ENCODE assay signal across 12 cellular contexts in the genomic region with DNA sequence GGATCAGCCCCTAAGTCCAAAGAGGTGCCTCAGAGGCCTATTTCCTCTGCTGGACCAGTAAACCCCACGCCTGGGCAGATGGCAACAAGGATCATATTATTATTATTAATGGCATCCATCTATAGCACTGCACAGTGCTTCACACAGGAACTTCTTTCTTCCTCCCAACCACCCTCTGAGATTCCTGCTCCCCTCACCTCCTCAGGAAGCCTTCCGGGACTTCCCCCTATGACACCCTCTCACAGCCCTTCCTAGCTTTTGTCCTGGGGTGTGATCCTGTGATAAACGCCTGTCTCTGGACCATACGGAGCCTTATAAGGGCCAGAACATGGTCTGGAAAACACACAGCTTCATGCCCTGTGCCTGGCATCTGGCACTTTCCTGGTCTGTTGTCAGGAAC. TPM values are rescaled to one million over a fixed set of nuclear protein-coding genes. Genes with fewer than 3 reads are reported as not detected.
A peak's percentile ranks its signal among the peaks of the same experiment; 100 is the strongest.
DNase-seq lines count a peak whose midpoint lies in the region; ATAC-seq, FAIRE-seq and TF ChIP-seq lines count a peak whose summit lies in the region.
"Had no signal": no experiment of that assay in that cellular context is flagged by ENCODE, and none has a peak within 500 bp of the region (broad histone marks: within the 10 kb centered on the region; RNA-seq: fewer than 3 reads in every experiment).

No MANE protein-coding gene starts in this region.

- in situ Hi-C loops in Panc1 (cut with HindIII; ENCODE audit: low pct_unique_long_range_greater_than_20kb, low sequenced_read_pairs), result no loop called here

- FAIRE-seq in pancreas (lab: Jason Lieb, UNC), result no peak
- FAIRE-seq: kidney, RCC 7860 had no signal

- TF ChIP-seq CTCF in Panc1 (IDR thresholded peaks at IDR 0.05) (no peak), pancreas (IDR thresholded peaks at IDR 0.05) (no peak), lower leg skin (IDR thresholded peaks at IDR 0.05) (no peak)

- WGBS in pancreas, 2 donors, result 43 to 64% methylated on average over 4 of the region's 4 CpGs
- 84 to 89% methylated on average over 4 of the region's 4 CpGs for WGBS in lower leg skin, 2 donors

- peak overlapping the region; percentile 84 to 88 for H3K27ac Mint-ChIP-seq in effector memory CD8-positive, alpha-beta T cell

- BruUV-seq in Panc1 (replicated peaks; lab: Mats Ljungman, UMichigan), result no TSS peak

- H3K4me1 ChIP-seq in Panc1 (ENCODE audit: control insufficient read depth, insufficient read depth, low read length), result peaks cover 29% of the 10 kb centered on the region
- H3K4me1 ChIP-seq in pancreas, result peaks cover 5 to 35% (median 24%) of the 10 kb centered on the region in 3 donors
- H3K4me1 ChIP-seq: parathyroid adenoma had no signal

- H3K36me3 ChIP-seq in H7 (replicated peaks; ENCODE audit: control insufficient read depth, insufficient read depth, low read length) (peaks cover 2% of the 10 kb centered on the region), Panc1 (ENCODE audit: control insufficient read depth, insufficient read depth, low read length) (no peaks in the 10 kb centered on the region; the same call in 1 of the 2 replicates), pancreas (no peaks in the 10 kb centered on the region)

- peaks cover 20 to 22% of the 10 kb centered on the region in 2 donors for H3K4me1 Mint-ChIP-seq in effector memory CD8-positive, alpha-beta T cell (ENCODE audit: low read depth in 2 of 2)

- CTCF ChIA-PET in Panc1 (lab: Charles Lee), result interaction anchor here (0.5 to 0.6 kb wide), 2 partner anchors 72 to 411 kb away, joined by 4 to 8 read pairs; no protein-coding TSS in a partner anchor

- peaks cover 8% of the 10 kb centered on the region for H3K36me3 Mint-ChIP-seq in effector memory CD8-positive, alpha-beta T cell (ENCODE audit: insufficient read depth)

- no peak for ATAC-seq in Panc1
- no peak for ATAC-seq in effector memory CD8-positive, alpha-beta T cell (replicated peaks)
- ATAC-seq in pancreas, result no peak
- ATAC-seq in HG02642 (IDR thresholded peaks at IDR 0.05; ENCODE audit: poor library complexity, unreplicated experiment), result no peak

- H3K4me3 Mint-ChIP-seq in effector memory CD8-positive, alpha-beta T cell, result peak overlapping the region; percentile 84 to 85

- DNase-seq in H7 (no peak), Panc1 (ENCODE audit: low read depth, low spot score) (no peak), pancreas (no peak), lower leg skin (ENCODE audit: low spot score in 2 of 2) (no peak), SHP77 (lab: John Stamatoyannopoulos, UW) (no peak)
- no peak for DNase-seq in effector memory CD8-positive, alpha-beta T cell
- DNase-seq: DMS79 treated with DMSO at 0.1 percent for 48 hours had no signal

- POLR2A ChIA-PET in Panc1 (lab: Charles Lee), result interaction anchor here (0.7 kb wide), 1 partner anchor 29 kb away, joined by 3 read pairs; no protein-coding TSS in a partner anchor

- H3K4me3 ChIP-seq in H7 (ENCODE audit: insufficient read depth, low read depth, low read length), result 0 out of 2 replicates have a peak overlapping the region, but pooled peaks have one; percentile 16
- H3K4me3 ChIP-seq in Panc1 (ENCODE audit: low read depth in 2 of 2, low read length in 2 of 2), result no peak overlapping the region
- H3K4me3 ChIP-seq in pancreas, result peak overlapping the region in 3 of 4 donors; percentile 23 to 37 (median 37)
- no peak overlapping the region for H3K4me3 ChIP-seq in lower leg skin (ENCODE audit: low read depth, poor library complexity, severe bottlenecking)

- peaks cover 53% of the 10 kb centered on the region for H3K27me3 ChIP-seq in H7 (ENCODE audit: control insufficient read depth, insufficient read depth, low read length)
- no peaks in the 10 kb centered on the region for H3K27me3 ChIP-seq in Panc1 (ENCODE audit: control insufficient read depth, insufficient read depth, low read length)
- no peaks in the 10 kb centered on the region for H3K27me3 ChIP-seq in pancreas

- H3K9me3 ChIP-seq in Panc1 (ENCODE audit: control insufficient read depth, insufficient read depth, low read depth, low read length) (no peaks in the 10 kb centered on the region), pancreas (no peaks in the 10 kb centered on the region)

- H3K27me3 Mint-ChIP-seq in effector memory CD8-positive, alpha-beta T cell, result no peaks in the 10 kb centered on the region

- no peak for TF ChIP-seq POLR2A in lower leg skin (IDR thresholded peaks at IDR 0.05)

- H3K27ac ChIP-seq in Panc1 (ENCODE audit: low read length) (peak overlapping the region; percentile 57; the same call in 1 of the 2 replicates), pancreas (peak overlapping the region; percentile 73 to 91 (median 78))
- H3K27ac ChIP-seq: parathyroid adenoma, WERI-Rb-1 had no signal

- intact Hi-C loops in Panc1 (cut with micrococcal nuclease; ENCODE audit: unreplicated experiment) (loop anchor here (5.0 kb wide), 1 partner anchor 66 kb away; no protein-coding TSS in a partner anchor), pancreas (cut with DNase I) (loop anchor here in 2 of 3 donors (5.0 to 10.0 kb wide), 2 partner anchors 66 to 74 kb away; no protein-coding TSS in a partner anchor), lower leg skin (cut with DNase I; ENCODE audit: low total_unique reads) (no loop called here)

- no peaks in the 10 kb centered on the region for H3K9me3 Mint-ChIP-seq in effector memory CD8-positive, alpha-beta T cell

RNA-seq across cellular contexts. Expression of gene FBXO2, which starts 3.2 kb away (rescaled TPM):
- total RNA-seq in H7 (2014; rRNA removed; shearing (Covaris generic)), result 46.0 and 46.7 TPM in 2 replicates
- total RNA-seq in Panc1 (2021; ENCODE audit: unreplicated experiment), result 131 TPM
- 299 TPM for polyA plus RNA-seq in Panc1 (2012; ENCODE audit: insufficient read length)
- total RNA-seq in pancreas, result 10 to 100 TPM; 27.5 to 75.6 (median 43.7) TPM
- 10 to 100 TPM; 25.3 to 58.6 TPM for polyA plus RNA-seq in pancreas
- 10 to 100 TPM in 3 of 4 donors, 1 to 10 TPM in 1; 9.1 to 19.5 (median 14.9) TPM for total RNA-seq in lower leg skin

RNA-seq across cellular contexts. Expression of gene FBXO44, which starts 3.7 kb away (rescaled TPM):
- 24.5 and 32.4 TPM in 2 replicates for total RNA-seq in H7 (2014; rRNA removed; shearing (Covaris generic))
- total RNA-seq in Panc1 (2021; ENCODE audit: unreplicated experiment), result 70.8 TPM
- 123 TPM for polyA plus RNA-seq in Panc1 (2012; ENCODE audit: insufficient read length)
- total RNA-seq in pancreas, result 10 to 100 TPM; 12.1 to 19.0 (median 14.8) TPM
- polyA plus RNA-seq in pancreas, result 10 to 100 TPM; 36.9 to 54.6 TPM
- 10 to 100 TPM; 25.0 to 32.3 (median 27.0) TPM for total RNA-seq in lower leg skin

RNA-seq across cellular contexts. Expression of gene FBXO6, which starts 13.0 kb away (rescaled TPM):
- 1.7 and 3.4 TPM in 2 replicates for total RNA-seq in H7 (2014; rRNA removed; shearing (Covaris generic))
- total RNA-seq in Panc1 (2021; ENCODE audit: unreplicated experiment) (37.5 TPM), pancreas (1 to 10 TPM; 4.8 to 8.0 (median 6.9) TPM), lower leg skin (10 to 100 TPM; 14.1 to 18.8 (median 16.7) TPM)
- 64.6 TPM for polyA plus RNA-seq in Panc1 (2012; ENCODE audit: insufficient read length)
- polyA plus RNA-seq in pancreas, result 1 to 10 TPM; 7.7 TPM

RNA-seq across cellular contexts. Expression of gene MAD2L2, which starts 29.9 kb away (rescaled TPM):
- 786 and 983 TPM in 2 replicates for total RNA-seq in H7 (2014; rRNA removed; shearing (Covaris generic))
- 84.8 TPM for total RNA-seq in Panc1 (2021; ENCODE audit: unreplicated experiment)
- 115 TPM for polyA plus RNA-seq in Panc1 (2012; ENCODE audit: insufficient read length)
- 10 to 100 TPM; 15.6 to 23.7 (median 20.2) TPM for total RNA-seq in pancreas
- polyA plus RNA-seq in pancreas, result 10 to 100 TPM; 24.5 to 27.0 TPM
- 10 to 100 TPM; 22.7 to 40.0 (median 32.5) TPM for total RNA-seq in lower leg skin

RNA-seq across cellular contexts. Expression of gene DRAXIN, which starts 40.5 kb away (rescaled TPM):
- 52.4 and 60.1 TPM in 2 replicates for total RNA-seq in H7 (2014; rRNA removed; shearing (Covaris generic))
- total RNA-seq in Panc1 (2021; ENCODE audit: unreplicated experiment) (0.13 TPM), pancreas (under 1 TPM in 5 of 6 donors, not detected in 1; 0.03 to 0.09 (median 0.03) TPM), lower leg skin (under 1 TPM in 3 of 4 donors, not detected in 1; 0.15 to 0.52 (median 0.36) TPM)
- 0.11 TPM for polyA plus RNA-seq in Panc1 (2012; ENCODE audit: insufficient read length)
- polyA plus RNA-seq in pancreas, result under 1 TPM; under 0.01 TPM

Comparison
In these comparisons a context has a peak if more than half of its experiments do, and no peak if none do; other contexts are left out.
1. H3K4me3 ChIP-seq: peak in H7 (single experiment) and pancreas (3 of 4); none in Panc1 (0 of 2) and lower leg skin (single experiment).